In genomic region chr4:94525993-94526740, GRCh38 we compare ENCODE assay signal across 9 cellular contexts.
DNase-seq lines count a peak whose midpoint lies in the region; ATAC-seq and TF ChIP-seq lines count a peak whose summit lies in the region.
"Had no signal": no experiment of that assay in that cellular context is flagged by ENCODE, and none has a peak within 500 bp of the region (broad histone marks: within the 10 kb centered on the region; RNA-seq: fewer than 3 reads in every experiment).

No MANE protein-coding gene starts in this region.

- TF ChIP-seq POLR2A in right lobe of liver (IDR thresholded peaks at IDR 0.05) = no peak

- TF ChIP-seq RAD21 in SK-N-SH (IDR thresholded peaks at IDR 0.05; ENCODE audit: low read length) = no peak

- DNase-seq in EH (ENCODE audit: low read depth) = peak; percentile 85
- DNase-seq in SK-N-SH = no peak
- no peak for DNase-seq in right lobe of liver
- no peak for DNase-seq in OCI-M2 (lab: John Stamatoyannopoulos, UW; ENCODE audit: unreplicated experiment)
- no peak for DNase-seq in anterior cingulate cortex (lab: John Stamatoyannopoulos, UW)
- DNase-seq in CD1c-positive myeloid dendritic cell (ENCODE audit: extremely low spot score) = no peak
- no peak for DNase-seq in activated naive CD4-positive, alpha-beta T cell (lab: John Stamatoyannopoulos, UW)

- WGBS in SK-N-SH (ENCODE audit: low lambda C conversion rate) = 67% methylated on average over 3 of the region's 3 CpGs
- 15% methylated on average over 3 of the region's 3 CpGs for WGBS in right lobe of liver (ENCODE audit: insufficient coverage, low coverage, low lambda C conversion rate, missing lambda C conversion rate)

- no peaks in the 10 kb centered on the region for H3K9me3 ChIP-seq in SK-N-SH
- H3K9me3 ChIP-seq in right lobe of liver = no peaks in the 10 kb centered on the region

- H3K27ac ChIP-seq in SK-N-SH (ENCODE audit: low read depth in 2 of 2, low read length in 1 of 2) (peak overlapping the region; percentile 26 to 36; a peak in 2 of 4 replicates), right lobe of liver (peak overlapping the region; percentile 7 to 65 (median 64))
- H3K27ac ChIP-seq: RWPE1 had no signal

- H3K27me3 ChIP-seq in SK-N-SH (ENCODE audit: insufficient read depth) (no peaks in the 10 kb centered on the region), right lobe of liver (no peaks in the 10 kb centered on the region)

- no peak overlapping the region for H3K9ac ChIP-seq in SK-N-SH

- no peak for TF ChIP-seq CTCF in SK-N-SH (IDR thresholded peaks at IDR 0.05)
- no peak for TF ChIP-seq CTCF in right lobe of liver (IDR thresholded peaks at IDR 0.05)

- ATAC-seq in GM21737 (IDR thresholded peaks at IDR 0.05; ENCODE audit: unreplicated experiment) (peak; percentile 76), right lobe of liver (peak; percentile 72 to 87 (median 84))

- intact Hi-C loops in right lobe of liver (cut with DNase I) = no loop called here

- H3K4me1 ChIP-seq in SK-N-SH (ENCODE audit: control insufficient read depth in 1 of 2, insufficient read depth in 2 of 2, low read depth in 1 of 2, low read length in 1 of 2) (peaks cover 0 to 7% of the 10 kb centered on the region in 2 experiments), right lobe of liver (peaks cover 0 to 45% (median 7%) of the 10 kb centered on the region in 4 donors)

- TF ChIP-seq EP300 in SK-N-SH (IDR thresholded peaks at IDR 0.05; ENCODE audit: borderline replicate concordance in 1 of 2, low read depth in 1 of 2, low read length in 1 of 2) = no peak

- H3K4me3 ChIP-seq in SK-N-SH (ENCODE audit: low read depth in 2 of 2, low read length in 1 of 2) (no peak overlapping the region), right lobe of liver (no peak overlapping the region)

- no peaks in the 10 kb centered on the region for H3K9me2 ChIP-seq in SK-N-SH

- H3K4me2 ChIP-seq in SK-N-SH = peak overlapping the region; percentile 2; the same call in 1 of the 2 replicates

- H3K36me3 ChIP-seq in SK-N-SH (replicated peaks in 1 of 2; ENCODE audit: control insufficient read depth in 1 of 2, insufficient read depth in 2 of 2, low read length in 1 of 2) (peaks cover 0 to 27% of the 10 kb centered on the region in 2 experiments), right lobe of liver (no peaks in the 10 kb centered on the region)

- CTCF ChIA-PET in SK-N-SH (lab: Yijun Ruan, JAX) = interaction anchor here (1.0 kb wide), 1 partner anchor 119 kb away, joined by 6 read pairs; no protein-coding TSS in a partner anchor

- POLR2A ChIA-PET in SK-N-SH (lab: Yijun Ruan, JAX) = no interaction called here

- peaks cover 3% of the 10 kb centered on the region for H3F3A ChIP-seq in SK-N-SH (replicated peaks; ENCODE audit: insufficient read depth)

- H2AFZ ChIP-seq in SK-N-SH (ENCODE audit: low read depth) = no peak overlapping the region

- peaks cover 74% of the 10 kb centered on the region for H3K79me2 ChIP-seq in SK-N-SH (ENCODE audit: insufficient read depth)

- H4K20me1 ChIP-seq in SK-N-SH (ENCODE audit: insufficient read depth) = no peaks in the 10 kb centered on the region

TF ChIP-seq in SK-N-SH, 30 proteins besides CTCF, POLR2A, EP300 and RAD21:
- TF ChIP-seq RXRA (IDR thresholded peaks at IDR 0.05; ENCODE audit: borderline replicate concordance, low read depth) = no peak
- peak; percentile 85 for TF ChIP-seq TCF12 (IDR thresholded peaks at IDR 0.05)
- no peak for TF ChIP-seq SIN3A (IDR thresholded peaks at IDR 0.05; ENCODE audit: borderline replicate concordance, low read depth, low read length)
- no peak for TF ChIP-seq USF2 (IDR thresholded peaks at IDR 0.05; ENCODE audit: borderline replicate concordance, low read depth, low read length)
TF ChIP-seq in SK-N-SH: peak in this region for 1.
